ENCODE assay signal across 12 cellular contexts in the genomic region with DNA sequence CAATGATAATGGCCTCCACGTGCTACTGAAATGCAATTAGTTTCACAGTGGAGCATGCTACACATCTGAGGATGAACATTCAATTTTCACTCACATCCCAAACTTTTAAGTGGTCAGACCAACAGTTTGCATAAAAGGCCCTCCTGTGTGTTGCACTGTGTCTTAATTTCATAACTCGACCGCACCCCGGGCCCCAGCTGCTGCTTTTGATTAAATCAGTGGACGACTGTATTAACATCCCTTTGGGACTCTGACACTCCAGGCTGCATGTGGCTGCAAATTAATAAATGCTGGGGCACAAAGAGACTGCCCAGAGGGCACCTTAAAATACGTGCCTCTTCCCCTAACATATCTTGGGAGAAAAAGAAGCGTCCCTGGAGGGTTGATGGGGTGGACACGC. TPM values are rescaled to one million over a fixed set of nuclear protein-coding genes. Genes with fewer than 3 reads are reported as not detected.
DNase-seq lines count a peak whose midpoint lies in the region; ATAC-seq and TF ChIP-seq lines count a peak whose summit lies in the region.
"Had no signal": no experiment of that assay in that cellular context is flagged by ENCODE, and none has a peak within 500 bp of the region (broad histone marks: within the 10 kb centered on the region; RNA-seq: fewer than 3 reads in every experiment).

No MANE protein-coding gene starts in this region.

- 80 to 81% (median 80%) methylated on average over 8 of the region's 8 CpGs for WGBS in ovary, 3 donors

- H3K27me3 ChIP-seq in right atrium auricular region (no peaks in the 10 kb centered on the region), ovary (no peaks in the 10 kb centered on the region)

- H3K4me3 Mint-ChIP-seq in activated naive CD8-positive, alpha-beta T cell treated with anti-CD3 and anti-CD28 coated beads for 36 hours, result no peak overlapping the region
- no peak overlapping the region for H3K4me3 Mint-ChIP-seq in chondrocyte (ENCODE audit: unreplicated experiment)

- peak overlapping the region; percentile 77 for H3K27ac Mint-ChIP-seq in activated naive CD8-positive, alpha-beta T cell treated with anti-CD3 and anti-CD28 coated beads for 36 hours
- H3K27ac Mint-ChIP-seq in chondrocyte (ENCODE audit: unreplicated experiment), result no peak overlapping the region

- H3K36me3 ChIP-seq in right atrium auricular region (no peaks in the 10 kb centered on the region), ovary (no peaks in the 10 kb centered on the region)

- H3K27ac ChIP-seq in right atrium auricular region (no peak overlapping the region), ovary (no peak overlapping the region)

- intact Hi-C loops in left cardiac atrium (cut with DNase I) (no loop called here), ovary (cut with DNase I) (no loop called here)

- no peaks in the 10 kb centered on the region for H3K9me3 Mint-ChIP-seq in activated naive CD8-positive, alpha-beta T cell treated with anti-CD3 and anti-CD28 coated beads for 36 hours
- peaks cover 5% of the 10 kb centered on the region for H3K9me3 Mint-ChIP-seq in chondrocyte (ENCODE audit: low read depth)

- peaks cover 25% of the 10 kb centered on the region for H3K36me3 Mint-ChIP-seq in activated naive CD8-positive, alpha-beta T cell treated with anti-CD3 and anti-CD28 coated beads for 36 hours
- peaks cover 1% of the 10 kb centered on the region for H3K36me3 Mint-ChIP-seq in chondrocyte (ENCODE audit: low read depth)

- no peak overlapping the region for H3K4me3 ChIP-seq in right atrium auricular region
- no peak overlapping the region for H3K4me3 ChIP-seq in ovary

- no peak for TF ChIP-seq CTCF in right atrium auricular region (IDR thresholded peaks at IDR 0.05)
- no peak for TF ChIP-seq CTCF in ovary (IDR thresholded peaks at IDR 0.05)
- no peak for TF ChIP-seq CTCF in chondrocyte (IDR thresholded peaks at IDR 0.05)

- no peaks in the 10 kb centered on the region for H3K27me3 Mint-ChIP-seq in activated naive CD8-positive, alpha-beta T cell treated with anti-CD3 and anti-CD28 coated beads for 36 hours
- peaks cover 7% of the 10 kb centered on the region for H3K27me3 Mint-ChIP-seq in chondrocyte (ENCODE audit: low read depth)

- H3K9me3 ChIP-seq in right atrium auricular region (no peaks in the 10 kb centered on the region), ovary (no peaks in the 10 kb centered on the region)

- TF ChIP-seq EP300 in ovary (IDR thresholded peaks at IDR 0.05), result no peak

- DNase-seq in right atrium auricular region (ENCODE audit: low spot score) (peak; percentile 28), left cardiac atrium (no peak), ureter (ENCODE audit: low spot score) (peak; percentile 7), ovary (no peak), chondrocyte (ENCODE audit: low spot score) (no peak)
- DNase-seq in activated naive CD8-positive, alpha-beta T cell treated with anti-CD3 and anti-CD28 coated beads for 36 hours, result no peak
- DNase-seq: C1 segment of cervical spinal cord, NCI-H1436, right cardiac atrium, substantia nigra had no signal

- TF ChIP-seq POLR2A in ovary (IDR thresholded peaks at IDR 0.05), result no peak

- ATAC-seq in left cardiac atrium (no peak), HG03159 (IDR thresholded peaks at IDR 0.05; ENCODE audit: unreplicated experiment) (peak; percentile 7), HG02973 (IDR thresholded peaks at IDR 0.05; ENCODE audit: unreplicated experiment) (no peak)
- ATAC-seq: right cardiac atrium had no signal

- H3K4me1 Mint-ChIP-seq in activated naive CD8-positive, alpha-beta T cell treated with anti-CD3 and anti-CD28 coated beads for 36 hours, result peaks cover 12% of the 10 kb centered on the region
- H3K4me1 Mint-ChIP-seq in chondrocyte (ENCODE audit: low read depth), result no peaks in the 10 kb centered on the region

- H3K4me1 ChIP-seq in right atrium auricular region (no peaks in the 10 kb centered on the region), ovary (ENCODE audit: insufficient read depth) (no peaks in the 10 kb centered on the region)

RNA-seq across cellular contexts. Expression of a gene that starts 18.8 kb away (rescaled TPM):
- total RNA-seq in right atrium auricular region, result 10 to 100 TPM; 14.2 to 17.4 TPM
- total RNA-seq in left cardiac atrium, result 10 to 100 TPM; 24.4 to 24.5 TPM
- total RNA-seq in activated naive CD8-positive, alpha-beta T cell treated with anti-CD3 and anti-CD28 coated beads for 36 hours, result 10 to 100 TPM; 57.1 to 59.1 TPM
- total RNA-seq in ureter, result 36.5 TPM
- total RNA-seq in ovary, result 10 to 100 TPM; 18.2 to 32.7 (median 22.9) TPM
- 10 to 100 TPM; 35.1 to 35.7 TPM for polyA plus RNA-seq in ovary
- 25.1 to 34.9 TPM (median 34.6 TPM) in 3 replicates for total RNA-seq in chondrocyte

Comparison
In these comparisons a context has a peak if more than half of its experiments do, and no peak if none do; other contexts are left out.
1. DNase-seq: peak in right atrium auricular region (single experiment) and ureter (single experiment); none in left cardiac atrium (single experiment), activated naive CD8-positive, alpha-beta T cell treated with anti-CD3 and anti-CD28 coated beads for 36 hours (single experiment), ovary (0 of 5) and chondrocyte (single experiment).